Comparison of ENCODE assay signal across 8 cellular contexts in the genomic region with DNA sequence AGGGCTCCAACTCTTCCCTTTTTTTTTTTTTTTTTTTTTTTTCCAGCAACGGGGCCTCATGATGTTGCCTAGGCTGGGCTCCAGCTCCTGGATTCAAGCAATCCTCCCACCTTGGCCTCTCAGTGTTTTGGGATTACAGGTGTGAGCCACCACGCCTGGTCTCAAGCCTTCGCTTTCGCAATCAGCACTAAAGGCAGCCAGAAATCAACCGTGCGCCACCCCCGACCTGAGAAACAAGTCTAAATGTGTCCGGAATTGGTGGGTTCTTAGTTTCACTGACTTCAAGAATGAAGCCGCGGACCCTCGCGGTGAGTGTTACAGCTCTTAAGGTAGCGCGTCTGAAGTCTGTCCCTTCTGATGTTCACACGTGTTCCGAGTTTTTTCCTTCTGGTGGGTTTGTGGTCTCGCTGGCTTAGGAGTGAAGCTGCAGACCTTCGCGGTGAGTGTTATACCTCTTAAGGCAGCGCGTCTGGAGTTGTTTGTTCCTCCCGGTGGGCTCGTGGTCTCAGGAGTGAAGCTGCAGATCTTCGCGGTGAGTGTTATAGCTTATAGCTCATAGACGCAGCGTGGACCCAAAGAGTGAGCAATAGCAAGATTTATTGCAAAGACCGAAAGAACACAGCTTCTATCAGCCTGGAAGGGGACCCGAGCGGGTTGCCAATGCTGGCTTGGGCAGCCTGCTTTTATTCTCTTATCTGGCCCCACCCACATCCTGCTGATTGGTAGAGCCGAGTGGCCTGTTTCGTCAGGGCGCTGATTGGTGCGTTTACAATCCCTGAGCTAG. TPM values are rescaled to one million over a fixed set of nuclear protein-coding genes. Genes with fewer than 3 reads are reported as not detected.
DNase-seq lines count a peak whose midpoint lies in the region; ATAC-seq and TF ChIP-seq lines count a peak whose summit lies in the region.
"Not testable (repeated sequence)": the region's sequence is repeated elsewhere in the genome, so short reads cannot be mapped to it uniquely, and the experiment has no call there.

No MANE protein-coding gene starts in this region.

- not testable (repeated sequence) for H3K27ac ChIP-seq in CD4-positive, CD25-positive, alpha-beta regulatory T cell (ENCODE audit: insufficient read depth, low read length, poor library complexity, severe bottlenecking); neural progenitor cell

- H3K9me3 ChIP-seq in CD4-positive, CD25-positive, alpha-beta regulatory T cell (ENCODE audit: control insufficient read depth in 2 of 2, low read length in 2 of 2); neural progenitor cell (ENCODE audit: low read depth): not testable (repeated sequence)

- POLR2A ChIA-PET in activated CD4-positive, alpha-beta T cell treated with anti-CD3 and anti-CD28 coated beads for 36 hours (lab: Charles Lee) = interaction anchor here (0.5 to 1.4 kb wide), 5 partner anchors 22 to 35 kb away, joined by 3 to 6 read pairs (median 4); a partner anchor contains a TSS

- H3K27me3 ChIP-seq in CD4-positive, CD25-positive, alpha-beta regulatory T cell (ENCODE audit: control insufficient read depth, insufficient read depth, low read length) = not testable (repeated sequence)
- peaks cover 18% of the 10 kb centered on the region for H3K27me3 ChIP-seq in neural progenitor cell

- not testable (repeated sequence) for H3K9me3 Mint-ChIP-seq in CD4-positive, CD25-positive, alpha-beta regulatory T cell; IgD-negative memory B cell; activated CD4-positive, alpha-beta T cell treated with anti-CD3 and anti-CD28 coated beads for 36 hours (ENCODE audit: low read depth); activated naive CD8-positive, alpha-beta T cell treated with anti-CD3 and anti-CD28 coated beads, Interleukin-2, amount 50 U/mL, for 24 hours; immature natural killer cell; neural progenitor cell; stimulated activated naive CD8-positive, alpha-beta T cell treated with anti-CD3 and anti-CD28 coated beads, Interleukin-15, amount 100 ng/mL, for 72 hours

- not testable (repeated sequence) for H3K36me3 ChIP-seq in CD4-positive, CD25-positive, alpha-beta regulatory T cell (ENCODE audit: control insufficient read depth, insufficient read depth, low read length); neural progenitor cell

- H3K4me3 ChIP-seq in CD4-positive, CD25-positive, alpha-beta regulatory T cell (ENCODE audit: low read depth, low read length) = peak overlapping the region; percentile 26
- not testable (repeated sequence) for H3K4me3 ChIP-seq in neural progenitor cell

- intact Hi-C loops in activated CD4-positive, alpha-beta T cell treated with anti-CD3 and anti-CD28 coated beads for 36 hours (cut with DNase I, micrococcal nuclease) = not testable (repeated sequence)

- not testable (repeated sequence) for H3K4me1 Mint-ChIP-seq in CD4-positive, CD25-positive, alpha-beta regulatory T cell; activated CD4-positive, alpha-beta T cell treated with anti-CD3 and anti-CD28 coated beads for 36 hours
- H3K4me1 Mint-ChIP-seq in IgD-negative memory B cell (peaks cover 7 to 11% (median 8%) of the 10 kb centered on the region in 3 donors), immature natural killer cell (peaks cover 9 to 11% of the 10 kb centered on the region in 2 donors), neural progenitor cell (peaks cover 22% of the 10 kb centered on the region)
- peaks cover 16% of the 10 kb centered on the region for H3K4me1 Mint-ChIP-seq in activated naive CD8-positive, alpha-beta T cell treated with anti-CD3 and anti-CD28 coated beads, Interleukin-2, amount 50 U/mL, for 24 hours
- peaks cover 35% of the 10 kb centered on the region for H3K4me1 Mint-ChIP-seq in stimulated activated naive CD8-positive, alpha-beta T cell treated with anti-CD3 and anti-CD28 coated beads, Interleukin-15, amount 100 ng/mL, for 72 hours

- ATAC-seq in CD4-positive, CD25-positive, alpha-beta regulatory T cell (ENCODE audit: low read depth in 2 of 2) = not testable (repeated sequence)
- peak; percentile 64 for ATAC-seq in activated CD4-positive, alpha-beta T cell treated with anti-CD3 and anti-CD28 coated beads for 36 hours
- ATAC-seq in activated naive CD8-positive, alpha-beta T cell treated with anti-CD3 and anti-CD28 coated beads, Interleukin-2, amount 50 U/mL, for 24 hours = peak; percentile 39
- ATAC-seq in stimulated activated naive CD8-positive, alpha-beta T cell treated with anti-CD3 and anti-CD28 coated beads, Interleukin-15, amount 100 ng/mL, for 72 hours = peak; percentile 80

- CTCF ChIA-PET in activated CD4-positive, alpha-beta T cell treated with anti-CD3 and anti-CD28 coated beads for 36 hours (lab: Charles Lee) = interaction anchor here (1.0 to 1.2 kb wide), 5 partner anchors 17 to 88 kb away, joined by 3 to 6 read pairs (median 3); no protein-coding TSS in a partner anchor

- TF ChIP-seq CTCF in neural progenitor cell (IDR thresholded peaks at IDR 0.05) = not testable (repeated sequence)

- H3F3A ChIP-seq in neural progenitor cell (ENCODE audit: low read depth) = peaks cover 12% of the 10 kb centered on the region

- not testable (repeated sequence) for H3K79me2 ChIP-seq in neural progenitor cell (ENCODE audit: low read depth)

- not testable (repeated sequence) for H3K36me3 Mint-ChIP-seq in CD4-positive, CD25-positive, alpha-beta regulatory T cell; IgD-negative memory B cell; activated CD4-positive, alpha-beta T cell treated with anti-CD3 and anti-CD28 coated beads for 36 hours (ENCODE audit: low read depth); activated naive CD8-positive, alpha-beta T cell treated with anti-CD3 and anti-CD28 coated beads, Interleukin-2, amount 50 U/mL, for 24 hours (ENCODE audit: low read depth); immature natural killer cell; neural progenitor cell

- DNase-seq in CD4-positive, CD25-positive, alpha-beta regulatory T cell = peak in 1 of 3 donors; percentile 9
- DNase-seq in activated CD4-positive, alpha-beta T cell treated with anti-CD3 and anti-CD28 coated beads for 36 hours = peak; percentile 51
- peak; percentile 55 to 68 for DNase-seq in activated T-cell treated with anti-CD3 and anti-CD28 coated beads, Interleukin-2, amount 50 U/mL, for 48 hours
- DNase-seq in activated naive CD8-positive, alpha-beta T cell treated with anti-CD3 and anti-CD28 coated beads, Interleukin-2, amount 50 U/mL, for 24 hours; immature natural killer cell; neural progenitor cell (ENCODE audit: low spot score): not testable (repeated sequence)
- DNase-seq in stimulated activated naive CD8-positive, alpha-beta T cell treated with anti-CD3 and anti-CD28 coated beads, Interleukin-15, amount 100 ng/mL, for 72 hours = peak in 1 of 2 donors; percentile 50

- not testable (repeated sequence) for H3K4me1 ChIP-seq in CD4-positive, CD25-positive, alpha-beta regulatory T cell (ENCODE audit: control insufficient read depth, insufficient read depth, low read length, poor library complexity, severe bottlenecking)
- H3K4me1 ChIP-seq in neural progenitor cell = peaks cover 14% of the 10 kb centered on the region

- not testable (repeated sequence) for H3K9ac ChIP-seq in neural progenitor cell

- not testable (repeated sequence) for H3K4me2 ChIP-seq in neural progenitor cell

- peak overlapping the region; percentile 53 to 89 (median 84) for H3K4me3 Mint-ChIP-seq in CD4-positive, CD25-positive, alpha-beta regulatory T cell
- H3K4me3 Mint-ChIP-seq in IgD-negative memory B cell (peak overlapping the region; percentile 7 to 77 (median 40)), immature natural killer cell (peak overlapping the region; percentile 80 to 91 (median 87))
- H3K4me3 Mint-ChIP-seq in activated CD4-positive, alpha-beta T cell treated with anti-CD3 and anti-CD28 coated beads for 36 hours = peak overlapping the region; percentile 57
- H3K4me3 Mint-ChIP-seq in activated naive CD8-positive, alpha-beta T cell treated with anti-CD3 and anti-CD28 coated beads, Interleukin-2, amount 50 U/mL, for 24 hours = peak overlapping the region; percentile 55
- not testable (repeated sequence) for H3K4me3 Mint-ChIP-seq in neural progenitor cell
- peak overlapping the region; percentile 77 to 82 for H3K4me3 Mint-ChIP-seq in stimulated activated naive CD8-positive, alpha-beta T cell treated with anti-CD3 and anti-CD28 coated beads, Interleukin-15, amount 100 ng/mL, for 72 hours

- H4K20me1 ChIP-seq in neural progenitor cell (ENCODE audit: low read depth) = not testable (repeated sequence)

- not testable (repeated sequence) for H2AFZ ChIP-seq in neural progenitor cell (replicated peaks)

- peaks cover 19% of the 10 kb centered on the region for H3K27me3 Mint-ChIP-seq in CD4-positive, CD25-positive, alpha-beta regulatory T cell
- not testable (repeated sequence) for H3K27me3 Mint-ChIP-seq in IgD-negative memory B cell; activated CD4-positive, alpha-beta T cell treated with anti-CD3 and anti-CD28 coated beads for 36 hours; activated naive CD8-positive, alpha-beta T cell treated with anti-CD3 and anti-CD28 coated beads, Interleukin-2, amount 50 U/mL, for 24 hours; immature natural killer cell (ENCODE audit: low read depth in 3 of 3); neural progenitor cell (ENCODE audit: insufficient read depth, low read depth); stimulated activated naive CD8-positive, alpha-beta T cell treated with anti-CD3 and anti-CD28 coated beads, Interleukin-15, amount 100 ng/mL, for 72 hours

- peak overlapping the region in 2 of 3 donors; percentile 24 to 74 for H3K27ac Mint-ChIP-seq in CD4-positive, CD25-positive, alpha-beta regulatory T cell
- peak overlapping the region in 2 of 3 donors; percentile 6 to 60 for H3K27ac Mint-ChIP-seq in IgD-negative memory B cell
- H3K27ac Mint-ChIP-seq in activated CD4-positive, alpha-beta T cell treated with anti-CD3 and anti-CD28 coated beads for 36 hours = peak overlapping the region; percentile 90
- H3K27ac Mint-ChIP-seq in activated naive CD8-positive, alpha-beta T cell treated with anti-CD3 and anti-CD28 coated beads, Interleukin-2, amount 50 U/mL, for 24 hours = peak overlapping the region; percentile 80
- peak overlapping the region in 3 of 6 donors; percentile 20 to 72 (median 29) for H3K27ac Mint-ChIP-seq in immature natural killer cell
- peak overlapping the region; percentile 70 for H3K27ac Mint-ChIP-seq in neural progenitor cell
- peak overlapping the region; percentile 28 to 93 for H3K27ac Mint-ChIP-seq in stimulated activated naive CD8-positive, alpha-beta T cell treated with anti-CD3 and anti-CD28 coated beads, Interleukin-15, amount 100 ng/mL, for 72 hours

RNA-seq across cellular contexts. Expression of a gene that starts 34.8 kb away (rescaled TPM):
- total RNA-seq in CD4-positive, CD25-positive, alpha-beta regulatory T cell = 8.2 TPM
- polyA plus RNA-seq in CD4-positive, CD25-positive, alpha-beta regulatory T cell = 1 to 10 TPM in 2 of 4 donors, under 1 TPM in 2; 0.86 to 1.5 (median 1.2) TPM
- polyA plus RNA-seq in IgD-negative memory B cell (5.8 TPM), immature natural killer cell (under 1 TPM in 2 of 3 donors, not detected in 1; 0.38 to 0.80 TPM)
- total RNA-seq in activated CD4-positive, alpha-beta T cell treated with anti-CD3 and anti-CD28 coated beads for 36 hours = 1 to 10 TPM; 7.6 to 8.4 TPM
- total RNA-seq in neural progenitor cell (ENCODE audit: low replicate concordance) = 8.0 and 12.1 TPM in 2 replicates

RNA-seq across cellular contexts. Expression of a gene that starts 34.9 kb away (rescaled TPM):
- total RNA-seq in CD4-positive, CD25-positive, alpha-beta regulatory T cell = 128 TPM
- 100 to 1,000 TPM; 800 to 928 (median 868) TPM for polyA plus RNA-seq in CD4-positive, CD25-positive, alpha-beta regulatory T cell
- polyA plus RNA-seq in IgD-negative memory B cell (753 TPM), immature natural killer cell (1,000 to 10,000 TPM in 1 of 3 donors, 100 to 1,000 TPM in 2; 744 to 1,102 (median 786) TPM)
- total RNA-seq in activated CD4-positive, alpha-beta T cell treated with anti-CD3 and anti-CD28 coated beads for 36 hours = 100 to 1,000 TPM; 124 to 157 TPM
- total RNA-seq in neural progenitor cell (ENCODE audit: low replicate concordance) = 250 and 461 TPM in 2 replicates
